ENCODE assay signal across 8 cellular contexts in the genomic region with DNA sequence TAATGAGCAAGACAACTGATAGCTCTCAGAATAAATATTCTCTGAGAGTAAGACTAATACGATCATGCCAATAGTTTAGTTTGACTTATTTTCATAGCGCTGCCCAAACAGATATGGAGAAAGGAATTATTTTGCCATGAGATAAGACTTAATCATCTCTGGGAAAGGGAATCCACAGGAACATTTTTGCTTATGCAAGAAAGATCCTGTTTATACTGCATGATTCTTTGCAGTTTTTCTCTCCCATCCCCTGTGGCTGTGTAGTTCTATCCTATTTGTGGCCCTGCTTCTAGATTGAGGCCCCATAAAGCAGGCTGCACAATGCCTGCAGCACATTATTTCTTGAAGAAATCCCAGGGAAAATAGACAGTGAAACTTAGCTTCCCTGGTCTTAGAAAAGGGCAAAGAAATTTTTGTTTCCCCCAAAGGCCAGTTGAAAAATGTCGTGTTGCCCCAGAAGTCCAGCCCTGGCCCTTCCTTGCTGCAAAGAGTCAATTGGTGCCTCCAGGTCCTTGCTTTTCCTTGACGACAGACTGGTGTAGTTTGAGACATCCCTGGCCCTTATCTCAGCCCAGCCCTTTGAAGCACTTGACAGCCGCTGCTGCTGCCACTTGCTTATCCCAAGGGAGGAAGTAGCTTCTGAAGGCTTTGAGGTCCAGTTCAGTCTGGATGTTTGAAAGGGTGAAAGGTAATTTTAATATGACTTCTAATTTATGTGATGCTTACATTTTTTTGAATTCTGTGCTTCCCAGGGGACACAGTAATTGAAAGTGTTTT. TPM values are rescaled to one million over a fixed set of nuclear protein-coding genes. Genes with fewer than 3 reads are reported as not detected.
DNase-seq lines count a peak whose midpoint lies in the region; ATAC-seq, FAIRE-seq and TF ChIP-seq lines count a peak whose summit lies in the region.

No MANE protein-coding gene starts in this region.

- TF ChIP-seq CTCF in omental fat pad (IDR thresholded peaks at IDR 0.05) = no peak

- ATAC-seq in omental fat pad (ENCODE audit: low FRiP score) = peak; percentile 80
- no peak for ATAC-seq in GM21576 (IDR thresholded peaks at IDR 0.05; ENCODE audit: unreplicated experiment)

- FAIRE-seq in GM19239 (lab: Jason Lieb, UNC) = no peak

- peak; percentile 71 for DNase-seq in ELR (ENCODE audit: low read depth)
- DNase-seq in NCI-H82 treated with DMSO at 0.1 percent for 48 hours (lab: John Stamatoyannopoulos, UW; ENCODE audit: unreplicated experiment) = peak; percentile 20
- DNase-seq in fibroblast of gingiva (ENCODE audit: low read depth) = peak; percentile 33
- no peak for DNase-seq in omental fat pad (ENCODE audit: low spot score)
- DNase-seq in activated T-cell treated with anti-CD3 and anti-CD28 coated beads, Interleukin-2, amount 50 U/mL, for 1 hour = no peak
- no peak for DNase-seq in GM19239 (ENCODE audit: insufficient read length, low spot score)
- DNase-seq in activated CD8-positive, alpha-beta memory T cell treated with anti-CD3 and anti-CD28 coated beads, Interleukin-2, amount 50 U/mL, for 4 hours = no peak

RNA-seq across cellular contexts. Expression of a gene that starts 45.0 kb away (rescaled TPM):
- total RNA-seq in omental fat pad = 10 to 100 TPM; 15.9 to 28.5 (median 23.5) TPM

Comparison
In these comparisons a context has a peak if more than half of its experiments do, and no peak if none do; other contexts are left out.
1. DNase-seq: peak in ELR (single experiment), NCI-H82 treated with DMSO at 0.1 percent for 48 hours (single experiment) and fibroblast of gingiva (single experiment); none in omental fat pad (single experiment), activated T-cell treated with anti-CD3 and anti-CD28 coated beads, Interleukin-2, amount 50 U/mL, for 1 hour (single experiment), GM19239 (single experiment) and activated CD8-positive, alpha-beta memory T cell treated with anti-CD3 and anti-CD28 coated beads, Interleukin-2, amount 50 U/mL, for 4 hours (single experiment).